In genomic region chr17:50911450-50911849, GRCh38 we compare ENCODE assay signal across 22 cellular contexts. TPM values are rescaled to one million over a fixed set of nuclear protein-coding genes. Genes with fewer than 3 reads are reported as not detected.
DNase-seq lines count a peak whose midpoint lies in the region; ATAC-seq and TF ChIP-seq lines count a peak whose summit lies in the region.
"Had no signal": no experiment of that assay in that cellular context is flagged by ENCODE, and none has a peak within 500 bp of the region (broad histone marks: within the 10 kb centered on the region; RNA-seq: fewer than 3 reads in every experiment).

No MANE protein-coding gene starts in this region.

- DNase-seq in T-helper 1 cell (no peak), T-helper 17 cell (no peak), NCI-H2227 (lab: John Stamatoyannopoulos, UW; ENCODE audit: unreplicated experiment) (no peak), tibial artery (no peak), NCI-H1694 treated with DMSO at 0.1 percent for 48 hours (lab: John Stamatoyannopoulos, UW) (no peak)
- no peak for DNase-seq in naive thymus-derived CD8-positive, alpha-beta T cell
- DNase-seq: 8988T; activated CD4-positive, alpha-beta T cell treated with anti-CD3 and anti-CD28 coated beads, Interleukin-2, amount 10 ng/mL, durations not matched to agents 24 days and 14 days; effector memory CD8-positive, alpha-beta T cell; foreskin fibroblast; heart right ventricle; left cardiac atrium; mesenchymal stem cell; NCI-H1436 treated with DMSO at 0.1 percent for 48 hours; NCI-H2171; NCI-H69; nucleus accumbens had no signal

- H3K27ac Mint-ChIP-seq in T-helper 1 cell treated with Interleukin-12 subunit alpha and Interleukin-12 subunit beta and Interleukin-4 antibody, amounts not matched to agents 30 μg/mL and 1 μg/mL, for 36 hours: peak overlapping the region; percentile 45
- peak overlapping the region; percentile 96 for H3K27ac Mint-ChIP-seq in T-helper 17 cell
- peak overlapping the region; percentile 90 to 99 (median 98) for H3K27ac Mint-ChIP-seq in naive thymus-derived CD8-positive, alpha-beta T cell

- no peak overlapping the region for H3K4me3 ChIP-seq in tibial artery
- H3K4me3 ChIP-seq: GM12878, heart right ventricle, SJSA1, smooth muscle cell had no signal

- intact Hi-C loops in tibial artery (cut with DNase I; ENCODE audit: low total_unique reads): loop anchor here (5.0 kb wide), 1 partner anchor 34 kb away; no protein-coding TSS in a partner anchor

- peaks cover 43% of the 10 kb centered on the region for H3K4me1 Mint-ChIP-seq in T-helper 1 cell treated with Interleukin-12 subunit alpha and Interleukin-12 subunit beta and Interleukin-4 antibody, amounts not matched to agents 30 μg/mL and 1 μg/mL, for 36 hours (ENCODE audit: low read depth)
- H3K4me1 Mint-ChIP-seq in T-helper 17 cell: peaks cover 39% of the 10 kb centered on the region
- H3K4me1 Mint-ChIP-seq in naive thymus-derived CD8-positive, alpha-beta T cell: peaks cover 39 to 85% (median 77%) of the 10 kb centered on the region in 4 donors

- no peaks in the 10 kb centered on the region for H3K36me3 ChIP-seq in tibial artery
- H3K36me3 ChIP-seq: heart right ventricle, SJSA1 had no signal

- POLR2A ChIA-PET in naive thymus-derived CD8-positive, alpha-beta T cell (lab: Charles Lee): interaction anchor here (0.6 to 21.5 kb wide), 14 partner anchors 7 to 1516 kb away, joined by 3 to 544 read pairs (median 10); partner anchors contain the start of gene TOB1

- no peaks in the 10 kb centered on the region for H3K9me3 Mint-ChIP-seq in T-helper 1 cell treated with Interleukin-12 subunit alpha and Interleukin-12 subunit beta and Interleukin-4 antibody, amounts not matched to agents 30 μg/mL and 1 μg/mL, for 36 hours
- no peaks in the 10 kb centered on the region for H3K9me3 Mint-ChIP-seq in naive thymus-derived CD8-positive, alpha-beta T cell
- H3K9me3 Mint-ChIP-seq: activated CD4-positive, alpha-beta T cell treated with anti-CD3 and anti-CD28 coated beads, Interleukin-2, amount 10 ng/mL, durations not matched to agents 24 days and 14 days; effector memory CD8-positive, alpha-beta T cell had no signal

- H3K27ac ChIP-seq in C4-2B (peak overlapping the region; percentile 7; the same call in 1 of the 2 replicates), tibial artery (no peak overlapping the region)
- H3K27ac ChIP-seq: SJSA1 had no signal

- H3K9me3 ChIP-seq in T-helper 17 cell (ENCODE audit: control insufficient read depth, low read length, poor library complexity, severe bottlenecking) (no peaks in the 10 kb centered on the region), tibial artery (no peaks in the 10 kb centered on the region)
- H3K9me3 ChIP-seq: heart right ventricle, SJSA1 had no signal

- H3K36me3 Mint-ChIP-seq in T-helper 1 cell treated with Interleukin-12 subunit alpha and Interleukin-12 subunit beta and Interleukin-4 antibody, amounts not matched to agents 30 μg/mL and 1 μg/mL, for 36 hours (ENCODE audit: low read depth): no peaks in the 10 kb centered on the region
- H3K36me3 Mint-ChIP-seq in T-helper 17 cell (ENCODE audit: low read depth): no peaks in the 10 kb centered on the region
- no peaks in the 10 kb centered on the region for H3K36me3 Mint-ChIP-seq in naive thymus-derived CD8-positive, alpha-beta T cell

- no peaks in the 10 kb centered on the region for H3K27me3 Mint-ChIP-seq in T-helper 1 cell treated with Interleukin-12 subunit alpha and Interleukin-12 subunit beta and Interleukin-4 antibody, amounts not matched to agents 30 μg/mL and 1 μg/mL, for 36 hours (ENCODE audit: low read depth)
- no peaks in the 10 kb centered on the region for H3K27me3 Mint-ChIP-seq in T-helper 17 cell
- H3K27me3 Mint-ChIP-seq in naive thymus-derived CD8-positive, alpha-beta T cell: no peaks in the 10 kb centered on the region
- H3K27me3 Mint-ChIP-seq: activated CD4-positive, alpha-beta T cell treated with anti-CD3 and anti-CD28 coated beads, Interleukin-2, amount 10 ng/mL, durations not matched to agents 24 days and 14 days; effector memory CD8-positive, alpha-beta T cell had no signal

- no peaks in the 10 kb centered on the region for H3K27me3 ChIP-seq in tibial artery
- H3K27me3 ChIP-seq: heart right ventricle, SJSA1 had no signal

- TF ChIP-seq CTCF in C4-2B (conservative IDR thresholded peaks at IDR 0.05) (no peak), tibial artery (IDR thresholded peaks at IDR 0.05) (no peak)

- H3K4me3 Mint-ChIP-seq in T-helper 1 cell treated with Interleukin-12 subunit alpha and Interleukin-12 subunit beta and Interleukin-4 antibody, amounts not matched to agents 30 μg/mL and 1 μg/mL, for 36 hours: no peak overlapping the region
- H3K4me3 Mint-ChIP-seq in T-helper 17 cell: peak overlapping the region; percentile 21
- peak overlapping the region in 5 of 10 donors; percentile 34 to 92 (median 48) for H3K4me3 Mint-ChIP-seq in naive thymus-derived CD8-positive, alpha-beta T cell
- H3K4me3 Mint-ChIP-seq: activated CD4-positive, alpha-beta T cell treated with anti-CD3 and anti-CD28 coated beads, Interleukin-2, amount 10 ng/mL, durations not matched to agents 24 days and 14 days had no signal

- peaks cover 0 to 7% (median 0%) of the 10 kb centered on the region in 4 donors for H3K4me1 ChIP-seq in tibial artery
- H3K4me1 ChIP-seq: SJSA1 had no signal

- no peak for ATAC-seq in T-helper 17 cell
- ATAC-seq in naive thymus-derived CD8-positive, alpha-beta T cell: no peak
- ATAC-seq: GM12878, heart right ventricle, left cardiac atrium had no signal

RNA-seq across cellular contexts. Expression of gene TOB1, which starts 45.3 kb away (rescaled TPM):
- 100 to 1,000 TPM; 226 to 358 TPM for total RNA-seq in T-helper 17 cell
- total RNA-seq in naive thymus-derived CD8-positive, alpha-beta T cell: 100 to 1,000 TPM in 1 of 2 experiments, 10 to 100 TPM in 1; 86.8 to 107 TPM
- polyA plus RNA-seq in naive thymus-derived CD8-positive, alpha-beta T cell: 100 to 1,000 TPM in 1 of 3 donors, 10 to 100 TPM in 2; 42.9 to 114 (median 65.1) TPM

Comparison
In these comparisons a context has a peak if more than half of its experiments do, and no peak if none do; other contexts are left out.
1. H3K27ac Mint-ChIP-seq: peak in every context shown above with its lines; median percentile 98 in naive thymus-derived CD8-positive, alpha-beta T cell; 96 in T-helper 17 cell; 45 in T-helper 1 cell treated with Interleukin-12 subunit alpha and Interleukin-12 subunit beta and Interleukin-4 antibody, amounts not matched to agents 30 μg/mL and 1 μg/mL, for 36 hours.